In the genomic region with DNA sequence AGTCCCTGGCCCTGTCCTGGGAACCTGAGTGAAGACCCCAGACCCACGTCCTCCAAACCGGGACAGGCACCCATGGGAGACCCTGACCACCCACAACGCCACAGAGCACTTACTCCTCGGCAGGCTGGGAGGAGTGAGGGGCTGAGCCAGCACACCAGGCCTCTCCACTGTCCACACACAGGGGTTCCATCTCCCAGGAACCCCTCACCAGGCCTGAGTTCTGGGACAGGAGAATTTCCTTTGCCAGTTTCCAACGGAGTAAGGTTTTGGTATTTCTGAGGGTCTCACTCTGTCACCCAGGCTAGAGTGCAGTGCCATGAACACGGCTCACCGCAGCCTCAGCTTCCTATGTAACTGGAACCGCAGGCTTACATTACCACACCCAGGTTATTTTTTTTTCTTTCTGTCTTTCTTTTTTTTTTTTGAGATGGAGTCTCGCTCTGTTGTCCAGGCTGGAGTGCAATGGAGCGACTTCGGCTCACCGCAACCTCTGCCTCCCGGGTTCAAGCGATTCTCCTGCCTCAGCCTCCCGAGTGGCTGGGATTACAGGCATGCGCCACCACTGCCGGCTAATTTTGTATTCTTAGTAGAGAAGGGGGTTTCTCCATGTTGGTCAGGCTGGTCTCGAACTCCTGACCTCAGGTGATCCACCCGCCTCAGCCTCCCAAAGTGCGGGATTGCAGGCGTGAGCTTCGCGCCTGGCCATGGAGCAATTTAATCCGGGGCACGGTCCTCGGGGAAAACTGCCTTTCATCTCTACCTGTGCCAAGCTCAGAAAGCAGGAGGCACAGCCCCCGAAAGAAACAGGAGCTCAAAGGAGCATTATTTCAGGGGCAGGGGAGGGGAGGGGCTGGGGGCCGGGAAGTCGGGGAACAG, we compare ENCODE assay signal across 8 cellular contexts. TPM values are rescaled to one million over a fixed set of nuclear protein-coding genes. Genes with fewer than 3 reads are reported as not detected.
A peak's percentile ranks its signal among the peaks of the same experiment; 100 is the strongest.
DNase-seq lines count a peak whose midpoint lies in the region; ATAC-seq and TF ChIP-seq lines count a peak whose summit lies in the region.

No MANE protein-coding gene starts in this region.

- TF ChIP-seq CTCF in WERI-Rb-1 (IDR thresholded peaks at IDR 0.05; ENCODE audit: low read depth, low read length) (no peak), fibroblast of villous mesenchyme (IDR thresholded peaks at IDR 0.05; ENCODE audit: insufficient read depth, low read depth, low read length) (no peak), gastrocnemius medialis (IDR thresholded peaks at IDR 0.05 in 4 of 5, conservative IDR thresholded peaks at IDR 0.05 in 1 of 5) (no peak)

- H3K27ac ChIP-seq in WERI-Rb-1 (no peak overlapping the region), gastrocnemius medialis (peak overlapping the region in 1 of 4 donors; percentile 66)

- no peak for ATAC-seq in gastrocnemius medialis
- no peak for ATAC-seq in HG03196 (IDR thresholded peaks at IDR 0.05; ENCODE audit: unreplicated experiment)
- no peak for ATAC-seq in HG02623 (IDR thresholded peaks at IDR 0.05; ENCODE audit: unreplicated experiment)

- intact Hi-C loops in gastrocnemius medialis (cut with DNase I; ENCODE audit: low total_unique reads) (no loop called here), posterior vena cava (cut with DNase I) (no loop called here)

- H3K4me3 ChIP-seq in H7 (ENCODE audit: insufficient read depth, low read depth, low read length) (peak overlapping the region; percentile 88), WERI-Rb-1 (ENCODE audit: low read depth, low read length) (peak overlapping the region; percentile 84), fibroblast of villous mesenchyme (ENCODE audit: low read depth, low read length) (peak overlapping the region; percentile 74), gastrocnemius medialis (peak overlapping the region; percentile 70 to 78 (median 72))

- H3K9me3 ChIP-seq in WERI-Rb-1 (ENCODE audit: severe bottlenecking) (peaks cover 2% of the 10 kb centered on the region), gastrocnemius medialis (no peaks in the 10 kb centered on the region)

- no peak for TF ChIP-seq POLR2A in gastrocnemius medialis (IDR thresholded peaks at IDR 0.05)

- in situ Hi-C loops in gastrocnemius medialis (cut with MboI; ENCODE audit: low sequenced_read_pairs in 4 of 4): no loop called here

- H3K4me1 ChIP-seq in gastrocnemius medialis: peaks cover 28 to 32% of the 10 kb centered on the region in 2 donors

- H3K27me3 ChIP-seq in H7 (ENCODE audit: control insufficient read depth, insufficient read depth, low read length) (no peaks in the 10 kb centered on the region), WERI-Rb-1 (ENCODE audit: insufficient read depth, low read depth, severe bottlenecking) (no peaks in the 10 kb centered on the region), gastrocnemius medialis (no peaks in the 10 kb centered on the region)

- H3K36me3 ChIP-seq in H7 (replicated peaks; ENCODE audit: control insufficient read depth, insufficient read depth, low read length): peaks cover 2% of the 10 kb centered on the region
- H3K36me3 ChIP-seq in WERI-Rb-1: peaks cover 21% of the 10 kb centered on the region
- peaks cover 0 to 19% of the 10 kb centered on the region in 2 donors for H3K36me3 ChIP-seq in gastrocnemius medialis

- DNase-seq in H7 (no peak), WERI-Rb-1 (no peak), fibroblast of villous mesenchyme (ENCODE audit: low read depth) (no peak), gastrocnemius medialis (no peak), posterior vena cava (ENCODE audit: low spot score) (no peak), SHP77 (lab: John Stamatoyannopoulos, UW) (no peak)

RNA-seq across cellular contexts. Expression of a gene that starts 1.6 kb away (rescaled TPM):
- total RNA-seq in H7 (2014; rRNA removed; shearing (Covaris generic)): 107 and 112 TPM in 2 replicates
- total RNA-seq in fibroblast of villous mesenchyme: 51.5 and 52.2 TPM in 2 replicates
- total RNA-seq in gastrocnemius medialis: 10 to 100 TPM; 31.5 to 63.3 (median 50.8) TPM
- 10 to 100 TPM; 24.7 to 28.9 TPM for total RNA-seq in posterior vena cava

RNA-seq across cellular contexts. Expression of a gene that starts 9.9 kb away (rescaled TPM):
- 225 and 242 TPM in 2 replicates for total RNA-seq in H7 (2014; rRNA removed; shearing (Covaris generic))
- total RNA-seq in fibroblast of villous mesenchyme (80.3 and 86.7 TPM in 2 replicates), gastrocnemius medialis (100 to 1,000 TPM in 1 of 4 donors, 10 to 100 TPM in 3; 72.8 to 122 (median 87.4) TPM), posterior vena cava (10 to 100 TPM; 35.7 to 36.0 TPM)

RNA-seq across cellular contexts. Expression of a gene that starts 16.8 kb away (rescaled TPM):
- total RNA-seq in H7 (2014; rRNA removed; shearing (Covaris generic)): 400 and 507 TPM in 2 replicates
- total RNA-seq in fibroblast of villous mesenchyme (126 TPM in 2 replicates), gastrocnemius medialis (10 to 100 TPM; 11.6 to 19.3 (median 16.3) TPM), posterior vena cava (100 to 1,000 TPM in 1 of 2 donors, 10 to 100 TPM in 1; 70.7 to 108 TPM)

RNA-seq across cellular contexts. Expression of a gene that starts 21.5 kb away (rescaled TPM):
- total RNA-seq in H7 (2014; rRNA removed; shearing (Covaris generic)): 20.1 and 21.4 TPM in 2 replicates
- 11.6 and 16.0 TPM in 2 replicates for total RNA-seq in fibroblast of villous mesenchyme
- total RNA-seq in gastrocnemius medialis: 10 to 100 TPM; 17.0 to 23.3 (median 18.8) TPM
- 10 to 100 TPM; 11.2 to 12.9 TPM for total RNA-seq in posterior vena cava

RNA-seq across cellular contexts. Expression of a gene that starts 27.7 kb away (rescaled TPM):
- total RNA-seq in H7 (2014; rRNA removed; shearing (Covaris generic)): 52.4 and 57.8 TPM in 2 replicates
- 14.5 and 16.4 TPM in 2 replicates for total RNA-seq in fibroblast of villous mesenchyme
- total RNA-seq in gastrocnemius medialis: 10 to 100 TPM; 27.1 to 41.9 (median 32.7) TPM
- 10 to 100 TPM; 13.4 to 19.0 TPM for total RNA-seq in posterior vena cava
